In genomic region chr17:74267054-74267453, GRCh38 we compare ENCODE assay signal across 1 cellular context. TPM values are rescaled to one million over a fixed set of nuclear protein-coding genes. Genes with fewer than 3 reads are reported as not detected.
"Had no signal": no experiment of that assay in that cellular context is flagged by ENCODE, and none has a peak within 500 bp of the region (broad histone marks: within the 10 kb centered on the region; RNA-seq: fewer than 3 reads in every experiment).

No MANE protein-coding gene starts in this region.

RNA-seq across cellular contexts. Expression of gene DNAI2, which starts 7.0 kb away (rescaled TPM):
- total RNA-seq: G401 had no signal

RNA-seq across cellular contexts. Expression of gene KIF19, which starts 59.0 kb away (rescaled TPM):
- total RNA-seq: G401 had no signal
